ENCODE assay signal across 29 cellular contexts in the genomic region with DNA sequence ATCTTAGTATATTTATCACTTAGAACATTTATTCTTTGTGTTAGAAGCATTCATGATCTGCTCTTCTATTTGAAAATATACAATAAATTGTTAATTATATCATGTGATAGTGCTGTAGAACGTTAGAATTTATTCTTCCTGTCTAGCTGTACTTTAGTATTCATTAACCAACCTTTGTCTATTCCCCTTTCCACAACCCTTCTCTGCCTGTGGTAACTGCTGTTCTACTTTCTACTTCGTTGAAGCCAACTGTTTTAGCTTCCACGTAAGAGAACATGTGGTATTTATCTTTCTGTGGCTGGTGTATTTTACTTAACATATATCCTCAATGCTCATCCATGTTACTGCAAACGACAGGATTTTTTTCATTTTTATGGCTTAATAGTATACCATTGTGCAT.
"Had no signal": no experiment of that assay in that cellular context is flagged by ENCODE, and none has a peak within 500 bp of the region (broad histone marks: within the 10 kb centered on the region; RNA-seq: fewer than 3 reads in every experiment).

No MANE protein-coding gene starts in this region.

- ATAC-seq: activated CD4-positive, alpha-beta T cell treated with anti-CD3 and anti-CD28 coated beads for 36 hours; activated CD4-positive, CD25-positive, alpha-beta regulatory T cell treated with anti-CD3 and anti-CD28 coated beads, Interleukin-2, amount 50 U/mL, for 24 hours; activated T-cell treated with anti-CD3 and anti-CD28 coated beads, Interleukin-2, amount 50 U/mL, for 4 hours; Panc1; WTC11 had no signal

- H3K27me3 ChIP-seq: ascending aorta, cardiac muscle cell, MG63, SJSA1 had no signal

- DNase-seq: activated CD4-positive, alpha-beta memory T cell treated with anti-CD3 and anti-CD28 coated beads for 36 hours; activated CD4-positive, alpha-beta T cell treated with anti-CD3 and anti-CD28 coated beads for 36 hours; activated CD4-positive, alpha-beta T cell treated with anti-CD3 and anti-CD28 coated beads, Interleukin-2, amount 50 U/mL, for 1 hour; activated CD8-positive, alpha-beta memory T cell treated with anti-CD3 and anti-CD28 coated beads, Interleukin-2, amount 50 U/mL, for 4 hours; activated gamma-delta T cell treated with Interleukin-2 at 50 U/mL for 16 hours; activated naive CD4-positive, alpha-beta T cell treated with anti-CD3 and anti-CD28 coated beads, Interleukin-2, amount 10 ng/mL, durations not matched to agents 7 days and 5 days; activated naive CD8-positive, alpha-beta T cell treated with anti-CD3 and anti-CD28 coated beads for 36 hours; activated T-cell treated with anti-CD3 and anti-CD28 coated beads for 4 hours; activated T-cell treated with anti-CD3 and anti-CD28 coated beads, Interleukin-2, amount 50 U/mL, for 4 hours; amygdala; Kasumi-1; KG1; MG63; MV-4-11; NCI-H1092; NCI-H1436 treated with DMSO at 0.1 percent for 48 hours; NCI-H1694 treated with DMSO at 0.1 percent for 48 hours; NCI-H2029; NCI-H345; NCI-H524 treated with DMSO at 0.1 percent for 48 hours; RPMI8226; SHP77 treated with DMSO at 0.1 percent for 48 hours; SK-N-SH had no signal

- H3K4me1 ChIP-seq: ascending aorta, SJSA1 had no signal

- H3K36me3 ChIP-seq: cardiac muscle cell, SJSA1 had no signal

- H3K4me3 ChIP-seq: ascending aorta, cardiac muscle cell, MG63, SJSA1 had no signal

- H3K9me3 ChIP-seq: SJSA1 had no signal

- H3K27ac ChIP-seq: ascending aorta, cardiac muscle cell, SJSA1 had no signal
